Comparison of ENCODE assay signal across 8 cellular contexts in genomic region chr6:7260291-7261029, GRCh38. TPM values are rescaled to one million over a fixed set of nuclear protein-coding genes. Genes with fewer than 3 reads are reported as not detected.
DNase-seq lines count a peak whose midpoint lies in the region; ATAC-seq lines count a peak whose summit lies in the region.

No MANE protein-coding gene starts in this region.

- H3K4me1 ChIP-seq in iPS-18a (ENCODE audit: control insufficient read depth, low read depth, low read length): peaks cover 14% of the 10 kb centered on the region

- peaks cover 14% of the 10 kb centered on the region for H3K9me3 Mint-ChIP-seq in activated T-helper 2 cell treated with anti-CD3 and anti-CD28 coated beads, Interferon-gamma antibody, Interleukin-2, Interleukin-4, amounts not matched to agents 10 μg/mL and 5 μg/mL and 100 μg/mL, durations not matched to agents 14 hours and 24 hours and 36 hours
- H3K9me3 Mint-ChIP-seq in stimulated activated memory B cell treated with anti-CD40 and anti-IgM and Interleukin-4, amounts not matched to agents 10 μg/mL and 1 μg/mL and 100 μg/mL, for 72 hours: no peaks in the 10 kb centered on the region

- H3K4me1 Mint-ChIP-seq in activated T-helper 2 cell treated with anti-CD3 and anti-CD28 coated beads, Interferon-gamma antibody, Interleukin-2, Interleukin-4, amounts not matched to agents 10 μg/mL and 5 μg/mL and 100 μg/mL, durations not matched to agents 14 hours and 24 hours and 36 hours (ENCODE audit: low read depth): peaks cover 14% of the 10 kb centered on the region
- peaks cover 24% of the 10 kb centered on the region for H3K4me1 Mint-ChIP-seq in stimulated activated memory B cell treated with anti-CD40 and anti-IgM and Interleukin-4, amounts not matched to agents 10 μg/mL and 1 μg/mL and 100 μg/mL, for 72 hours

- peaks cover 17% of the 10 kb centered on the region for H3K27me3 Mint-ChIP-seq in activated T-helper 2 cell treated with anti-CD3 and anti-CD28 coated beads, Interferon-gamma antibody, Interleukin-2, Interleukin-4, amounts not matched to agents 10 μg/mL and 5 μg/mL and 100 μg/mL, durations not matched to agents 14 hours and 24 hours and 36 hours (ENCODE audit: low read depth)
- H3K27me3 Mint-ChIP-seq in stimulated activated memory B cell treated with anti-CD40 and anti-IgM and Interleukin-4, amounts not matched to agents 10 μg/mL and 1 μg/mL and 100 μg/mL, for 72 hours: no peaks in the 10 kb centered on the region

- DNase-seq in DMS53 (lab: John Stamatoyannopoulos, UW) (peak; percentile 54), DMS53 treated with DMSO at 0.1 percent for 48 hours (lab: John Stamatoyannopoulos, UW; ENCODE audit: unreplicated experiment) (no peak), G401 (ENCODE audit: low spot score) (no peak), RPMI8226 (no peak), NCI-H2171 treated with DMSO at 0.1 percent for 48 hours (lab: John Stamatoyannopoulos, UW) (no peak)
- DNase-seq in activated T-helper 2 cell treated with anti-CD3 and anti-CD28 coated beads, Interferon-gamma antibody, Interleukin-2, Interleukin-4, amounts not matched to agents 10 μg/mL and 5 μg/mL and 100 μg/mL, durations not matched to agents 14 hours and 24 hours and 36 hours (ENCODE audit: low spot score): no peak

- H3K9ac ChIP-seq in iPS-18a (ENCODE audit: low read length): peak overlapping the region; percentile 49

- in situ Hi-C loops in G401 (cut with HindIII; ENCODE audit: low sequenced_read_pairs): no loop called here

- intact Hi-C loops in activated T-helper 2 cell treated with anti-CD3 and anti-CD28 coated beads, Interferon-gamma antibody, Interleukin-2, Interleukin-4, amounts not matched to agents 10 μg/mL and 5 μg/mL and 100 μg/mL, durations not matched to agents 14 hours and 24 hours and 36 hours (cut with micrococcal nuclease): no loop called here

- H3K27ac ChIP-seq in iPS-18a (ENCODE audit: low read length): no peak overlapping the region

- H3K27me3 ChIP-seq in iPS-18a (ENCODE audit: control insufficient read depth, insufficient read depth, low read length): no peaks in the 10 kb centered on the region

- peak overlapping the region; percentile 66 for H3K4me3 ChIP-seq in iPS-18a (ENCODE audit: low read length)

- peak overlapping the region; percentile 82 for H3K4me3 Mint-ChIP-seq in activated T-helper 2 cell treated with anti-CD3 and anti-CD28 coated beads, Interferon-gamma antibody, Interleukin-2, Interleukin-4, amounts not matched to agents 10 μg/mL and 5 μg/mL and 100 μg/mL, durations not matched to agents 14 hours and 24 hours and 36 hours (ENCODE audit: low read depth)
- peak overlapping the region; percentile 95 for H3K4me3 Mint-ChIP-seq in stimulated activated memory B cell treated with anti-CD40 and anti-IgM and Interleukin-4, amounts not matched to agents 10 μg/mL and 1 μg/mL and 100 μg/mL, for 72 hours

- H3K27ac Mint-ChIP-seq in activated T-helper 2 cell treated with anti-CD3 and anti-CD28 coated beads, Interferon-gamma antibody, Interleukin-2, Interleukin-4, amounts not matched to agents 10 μg/mL and 5 μg/mL and 100 μg/mL, durations not matched to agents 14 hours and 24 hours and 36 hours: no peak overlapping the region
- peak overlapping the region; percentile 63 for H3K27ac Mint-ChIP-seq in stimulated activated memory B cell treated with anti-CD40 and anti-IgM and Interleukin-4, amounts not matched to agents 10 μg/mL and 1 μg/mL and 100 μg/mL, for 72 hours

- peak; percentile 6 for ATAC-seq in stimulated activated memory B cell treated with anti-CD40 and anti-IgM and Interleukin-4, amounts not matched to agents 10 μg/mL and 1 μg/mL and 100 μg/mL, for 72 hours

- H3K36me3 Mint-ChIP-seq in activated T-helper 2 cell treated with anti-CD3 and anti-CD28 coated beads, Interferon-gamma antibody, Interleukin-2, Interleukin-4, amounts not matched to agents 10 μg/mL and 5 μg/mL and 100 μg/mL, durations not matched to agents 14 hours and 24 hours and 36 hours (ENCODE audit: low read depth): no peaks in the 10 kb centered on the region
- H3K36me3 Mint-ChIP-seq in stimulated activated memory B cell treated with anti-CD40 and anti-IgM and Interleukin-4, amounts not matched to agents 10 μg/mL and 1 μg/mL and 100 μg/mL, for 72 hours: no peaks in the 10 kb centered on the region

- H3K36me3 ChIP-seq in iPS-18a (ENCODE audit: control insufficient read depth, low read depth, low read length): no peaks in the 10 kb centered on the region

- no peaks in the 10 kb centered on the region for H3K9me3 ChIP-seq in iPS-18a (ENCODE audit: control insufficient read depth, low read depth, low read length)

RNA-seq across cellular contexts. Expression of gene SSR1, which starts 52.5 kb away (rescaled TPM):
- total RNA-seq in activated T-helper 2 cell treated with anti-CD3 and anti-CD28 coated beads, Interferon-gamma antibody, Interleukin-2, Interleukin-4, amounts not matched to agents 10 μg/mL and 5 μg/mL and 100 μg/mL, durations not matched to agents 14 hours and 24 hours and 36 hours: 196 and 203 TPM in 2 replicates
- total RNA-seq in G401 (2014; rRNA removed; shearing (Covaris generic)): 99.9 and 173 TPM in 2 replicates
